ENCODE assay signal across 1 cellular context in the genomic region with DNA sequence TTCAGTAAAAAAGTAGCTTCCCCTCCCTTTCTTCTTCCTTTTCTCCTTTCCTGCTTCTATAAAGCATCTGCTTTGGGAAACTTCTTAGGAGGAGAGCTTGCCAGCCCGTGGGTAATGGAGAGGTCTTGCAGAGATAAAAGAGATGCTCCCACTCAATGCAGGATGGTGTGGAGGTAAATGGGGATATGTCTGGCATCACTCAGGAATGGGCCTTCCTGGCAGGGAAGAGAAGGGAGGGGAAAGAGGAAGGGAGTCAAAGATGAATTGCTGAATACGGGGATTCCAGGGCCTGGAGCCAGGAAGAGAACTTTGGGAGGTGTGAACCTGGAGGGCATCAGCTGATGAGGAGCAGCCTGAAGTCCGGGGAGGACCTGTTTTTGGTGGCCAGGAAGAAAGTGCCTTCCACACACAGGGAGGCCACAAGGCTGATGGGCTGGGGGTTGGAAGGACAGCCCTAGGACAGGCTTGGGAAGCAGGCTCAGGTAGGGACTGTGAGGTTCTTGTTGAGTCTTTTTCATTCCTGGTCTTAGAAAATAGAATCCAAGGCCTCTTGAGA.
TF ChIP-seq lines count a peak whose summit lies in the region.

No MANE protein-coding gene starts in this region.

TF ChIP-seq in IMR-90, 13 proteins besides CTCF, POLR2A, EP300 and RAD21:
- TF ChIP-seq MAZ (IDR thresholded peaks at IDR 0.05; ENCODE audit: borderline replicate concordance, low read depth, low read length) (no peak), RFX5 (IDR thresholded peaks at IDR 0.05; ENCODE audit: low read depth, low read length) (no peak), RCOR1 (IDR thresholded peaks at IDR 0.05; ENCODE audit: insufficient replicate concordance, low read length) (no peak), NFE2L2 (IDR thresholded peaks at IDR 0.05; ENCODE audit: low read depth, low read length) (no peak), MXI1 (IDR thresholded peaks at IDR 0.05; ENCODE audit: borderline replicate concordance, low read depth, low read length) (no peak), CEBPB (IDR thresholded peaks at IDR 0.05; ENCODE audit: low read depth, low read length) (no peak), SMC3 (IDR thresholded peaks at IDR 0.05; ENCODE audit: low read depth, low read length) (no peak), MAFK (IDR thresholded peaks at IDR 0.05; ENCODE audit: low read depth, low read length) (no peak), BHLHE40 (IDR thresholded peaks at IDR 0.05; ENCODE audit: low read depth, low read length) (no peak)
- TF ChIP-seq, protein P1, sequence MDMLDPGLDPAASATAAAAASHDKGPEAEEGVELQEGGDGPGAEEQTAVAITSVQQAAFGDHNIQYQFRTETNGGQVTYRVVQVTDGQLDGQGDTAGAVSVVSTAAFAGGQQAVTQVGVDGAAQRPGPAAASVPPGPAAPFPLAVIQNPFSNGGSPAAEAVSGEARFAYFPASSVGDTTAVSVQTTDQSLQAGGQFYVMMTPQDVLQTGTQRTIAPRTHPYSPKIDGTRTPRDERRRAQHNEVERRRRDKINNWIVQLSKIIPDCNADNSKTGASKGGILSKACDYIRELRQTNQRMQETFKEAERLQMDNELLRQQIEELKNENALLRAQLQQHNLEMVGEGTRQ (IDR thresholded peaks at IDR 0.05; ENCODE audit: low read depth, low read length): no peak
- TF ChIP-seq, protein P2, sequence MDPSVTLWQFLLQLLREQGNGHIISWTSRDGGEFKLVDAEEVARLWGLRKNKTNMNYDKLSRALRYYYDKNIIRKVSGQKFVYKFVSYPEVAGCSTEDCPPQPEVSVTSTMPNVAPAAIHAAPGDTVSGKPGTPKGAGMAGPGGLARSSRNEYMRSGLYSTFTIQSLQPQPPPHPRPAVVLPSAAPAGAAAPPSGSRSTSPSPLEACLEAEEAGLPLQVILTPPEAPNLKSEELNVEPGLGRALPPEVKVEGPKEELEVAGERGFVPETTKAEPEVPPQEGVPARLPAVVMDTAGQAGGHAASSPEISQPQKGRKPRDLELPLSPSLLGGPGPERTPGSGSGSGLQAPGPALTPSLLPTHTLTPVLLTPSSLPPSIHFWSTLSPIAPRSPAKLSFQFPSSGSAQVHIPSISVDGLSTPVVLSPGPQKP (IDR thresholded peaks at IDR 0.05; ENCODE audit: borderline replicate concordance, low read depth, low read length): no peak
